ENCODE assay signal across 2 cellular contexts in the genomic region with DNA sequence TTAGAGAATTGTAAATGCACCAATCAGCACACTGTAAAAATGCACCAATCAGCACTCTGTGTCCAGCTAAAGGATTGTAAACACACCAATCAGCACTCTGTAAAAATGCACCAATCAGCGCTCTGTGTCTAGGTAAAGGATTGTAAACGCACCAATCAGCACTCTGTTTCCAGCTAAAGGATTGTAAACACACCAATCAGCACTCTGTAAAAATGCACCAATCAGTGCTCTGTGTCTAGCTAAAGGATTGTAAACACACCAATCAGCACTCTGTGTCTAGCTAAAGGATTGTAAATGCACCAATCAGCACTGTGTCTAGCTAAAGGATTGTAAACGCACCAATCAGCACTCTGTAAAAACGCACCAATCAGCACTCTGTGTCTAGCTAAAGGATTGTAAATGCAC. TPM values are rescaled to one million over a fixed set of nuclear protein-coding genes. Genes with fewer than 3 reads are reported as not detected.
"Had no signal": no experiment of that assay in that cellular context is flagged by ENCODE, and none has a peak within 500 bp of the region (broad histone marks: within the 10 kb centered on the region; RNA-seq: fewer than 3 reads in every experiment).

No MANE protein-coding gene starts in this region.

RNA-seq across cellular contexts. Expression of a gene that starts 1.0 kb away (rescaled TPM):
- total RNA-seq: M059J, OCI-LY7 had no signal
